In the genomic region with DNA sequence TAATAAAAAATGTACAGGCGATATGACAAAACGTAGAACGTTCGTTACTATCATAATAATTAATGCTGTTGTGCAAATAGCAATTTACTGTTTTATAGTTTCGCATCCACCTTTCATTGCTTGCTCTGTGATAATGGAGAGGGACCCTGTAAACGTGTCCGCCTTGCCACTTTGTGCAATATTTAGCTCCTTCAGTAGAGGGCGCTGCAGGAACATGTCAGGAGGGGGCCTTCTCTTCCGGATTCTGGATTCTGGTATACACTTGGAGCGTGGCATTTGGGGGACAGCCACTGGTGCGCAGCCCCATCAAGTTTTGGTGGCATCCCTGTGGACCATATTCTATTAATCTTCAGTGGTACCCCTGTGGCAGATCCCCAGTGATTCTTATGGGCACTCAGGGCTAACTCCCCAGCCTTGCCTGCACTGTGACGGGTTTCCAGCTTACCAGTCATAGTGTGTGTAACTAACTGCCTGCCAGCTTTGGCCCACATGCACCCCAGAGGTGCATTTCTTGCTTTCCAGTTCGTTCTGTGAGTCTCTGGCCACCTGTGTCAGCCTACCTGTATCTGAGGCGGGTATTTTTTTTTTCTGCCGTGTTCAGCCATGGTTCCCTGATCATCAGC, we compare ENCODE assay signal across 8 cellular contexts.
DNase-seq lines count a peak whose midpoint lies in the region; ATAC-seq and TF ChIP-seq lines count a peak whose summit lies in the region.

No MANE protein-coding gene starts in this region.

- POLR2A ChIA-PET in GM10248 (lab: Yijun Ruan, JAX) = no interaction called here

- no peaks in the 10 kb centered on the region for H3K9me3 ChIP-seq in esophagus muscularis mucosa
- H3K9me3 ChIP-seq in ovary = no peaks in the 10 kb centered on the region

- no peak for TF ChIP-seq EP300 in esophagus muscularis mucosa (IDR thresholded peaks at IDR 0.05)
- TF ChIP-seq EP300 in ovary (IDR thresholded peaks at IDR 0.05) = no peak

- TF ChIP-seq CTCF in 22Rv1 (IDR thresholded peaks at IDR 0.05) (peak; percentile 86), GM10248 (IDR thresholded peaks at IDR 0.05; ENCODE audit: control extremely low read depth, extremely low read depth, low read depth, missing control alignments) (peak; percentile 55), esophagus muscularis mucosa (IDR thresholded peaks at IDR 0.05) (peak in 1 of 3 experiments; percentile 33), ovary (IDR thresholded peaks at IDR 0.05) (no peak)

- CTCF ChIA-PET in GM10248 (lab: Yijun Ruan, JAX) = interaction anchor here (0.6 to 3.1 kb wide), 14 partner anchors 10 to 234 kb away, joined by 3 to 28 read pairs (median 4); no protein-coding TSS in a partner anchor

- DNase-seq in GM10248 (ENCODE audit: extremely low spot score) = peak; percentile 44
- DNase-seq in NCI-H748 (lab: John Stamatoyannopoulos, UW; ENCODE audit: unreplicated experiment) = peak; percentile 69
- DNase-seq in esophagus muscularis mucosa (ENCODE audit: extremely low spot score) = peak; percentile 85
- DNase-seq in activated CD4-positive, CD25-positive, alpha-beta regulatory T cell (lab: John Stamatoyannopoulos, UW) = no peak
- DNase-seq in ovary = no peak

- TF ChIP-seq POLR2A in esophagus muscularis mucosa (IDR thresholded peaks at IDR 0.05; ENCODE audit: low read depth) (no peak), ovary (IDR thresholded peaks at IDR 0.05) (no peak)

- H3K4me1 ChIP-seq in esophagus muscularis mucosa (no peaks in the 10 kb centered on the region), ovary (ENCODE audit: insufficient read depth) (no peaks in the 10 kb centered on the region)

- H3K4me3 ChIP-seq in esophagus muscularis mucosa = no peak overlapping the region
- no peak overlapping the region for H3K4me3 ChIP-seq in ovary

- WGBS in esophagus muscularis mucosa = 81% methylated on average over 15 of the region's 15 CpGs
- 84 to 86% (median 85%) methylated on average over 15 of the region's 15 CpGs for WGBS in ovary, 3 donors

- ATAC-seq in HG02571 (IDR thresholded peaks at IDR 0.05; ENCODE audit: unreplicated experiment) (no peak), GM21381 (IDR thresholded peaks at IDR 0.05; ENCODE audit: unreplicated experiment) (no peak)

- no peaks in the 10 kb centered on the region for H3K36me3 ChIP-seq in esophagus muscularis mucosa
- no peaks in the 10 kb centered on the region for H3K36me3 ChIP-seq in ovary

- peaks cover 0 to 15% (median 0%) of the 10 kb centered on the region in 4 donors for H3K27me3 ChIP-seq in esophagus muscularis mucosa
- no peaks in the 10 kb centered on the region for H3K27me3 ChIP-seq in ovary

- intact Hi-C loops in esophagus muscularis mucosa (cut with DNase I) = no loop called here
- intact Hi-C loops in ovary (cut with DNase I) = no loop called here

- H3K27ac ChIP-seq in 22Rv1 (no peak overlapping the region), esophagus muscularis mucosa (replicated peaks in 1 of 4) (no peak overlapping the region), ovary (no peak overlapping the region)

Comparison
In these comparisons a context has a peak if more than half of its experiments do, and no peak if none do; other contexts are left out.
1. CTCF ChIP-seq: peak in 22Rv1 (single experiment) and GM10248 (single experiment); none in ovary (0 of 3).
2. DNase-seq: peak in GM10248 (single experiment), NCI-H748 (single experiment) and esophagus muscularis mucosa (single experiment); none in activated CD4-positive, CD25-positive, alpha-beta regulatory T cell (0 of 4) and ovary (0 of 5).